1 cellular context compared by ENCODE assay signal in the genomic region with DNA sequence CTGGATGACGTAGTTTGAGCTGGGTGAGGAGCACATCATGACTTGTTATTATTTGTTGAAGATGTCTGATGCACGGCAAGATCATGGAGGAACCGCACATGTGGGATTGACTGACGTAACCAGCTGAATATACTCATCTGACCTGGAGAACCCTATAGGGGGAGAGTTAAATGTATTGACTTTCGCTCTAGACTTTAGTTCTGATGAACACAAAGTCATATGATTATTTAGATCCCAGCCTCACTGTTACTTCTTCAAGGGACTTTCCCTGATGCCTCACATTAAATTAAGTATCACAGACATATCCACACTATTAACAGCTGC.
TF ChIP-seq lines count a peak whose summit lies in the region.

No MANE protein-coding gene starts in this region.

TF ChIP-seq in HepG2, 621 proteins besides CTCF, POLR2A, EP300 and RAD21:
- TF ChIP-seq, protein P1, sequence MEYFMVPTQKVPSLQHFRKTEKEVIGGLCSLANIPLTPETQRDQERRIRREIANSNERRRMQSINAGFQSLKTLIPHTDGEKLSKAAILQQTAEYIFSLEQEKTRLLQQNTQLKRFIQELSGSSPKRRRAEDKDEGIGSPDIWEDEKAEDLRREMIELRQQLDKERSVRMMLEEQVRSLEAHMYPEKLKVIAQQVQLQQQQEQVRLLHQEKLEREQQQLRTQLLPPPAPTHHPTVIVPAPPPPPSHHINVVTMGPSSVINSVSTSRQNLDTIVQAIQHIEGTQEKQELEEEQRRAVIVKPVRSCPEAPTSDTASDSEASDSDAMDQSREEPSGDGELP (IDR thresholded peaks at IDR 0.05; ENCODE audit: borderline replicate concordance, low read depth): no peak
- TF ChIP-seq ZNF777 (CRISPR knock-in tag; IDR thresholded peaks at IDR 0.05) (no peak), CBX2 (IDR thresholded peaks at IDR 0.05; ENCODE audit: low read depth, low read length) (no peak), CBX2 (CRISPR knock-in tag; IDR thresholded peaks at IDR 0.05; ENCODE audit: low read depth) (no peak), ZNF768 (CRISPR knock-in tag; IDR thresholded peaks at IDR 0.05) (no peak), FOSL1 (CRISPR knock-in tag; IDR thresholded peaks at IDR 0.05; ENCODE audit: borderline replicate concordance) (no peak), NR2C2 (CRISPR knock-in tag; IDR thresholded peaks at IDR 0.05; ENCODE audit: borderline replicate concordance) (no peak), PTBP1 (IDR thresholded peaks at IDR 0.05; ENCODE audit: low read depth, low read length, poor library complexity, severe bottlenecking) (no peak), MAFG (CRISPR knock-in tag; IDR thresholded peaks at IDR 0.05) (no peak), MAZ (IDR thresholded peaks at IDR 0.05; ENCODE audit: borderline replicate concordance, low read depth, low read length) (no peak), MAZ (CRISPR knock-in tag; IDR thresholded peaks at IDR 0.05; ENCODE audit: low read depth) (no peak), PRMT3 (CRISPR knock-in tag; IDR thresholded peaks at IDR 0.05; ENCODE audit: borderline replicate concordance, low read depth) (no peak), ZNF883 (CRISPR knock-in tag; IDR thresholded peaks at IDR 0.05; ENCODE audit: not compliant biosample characterization) (no peak), ZSCAN22 (CRISPR knock-in tag; IDR thresholded peaks at IDR 0.05) (no peak)
- TF ChIP-seq, protein P2, sequence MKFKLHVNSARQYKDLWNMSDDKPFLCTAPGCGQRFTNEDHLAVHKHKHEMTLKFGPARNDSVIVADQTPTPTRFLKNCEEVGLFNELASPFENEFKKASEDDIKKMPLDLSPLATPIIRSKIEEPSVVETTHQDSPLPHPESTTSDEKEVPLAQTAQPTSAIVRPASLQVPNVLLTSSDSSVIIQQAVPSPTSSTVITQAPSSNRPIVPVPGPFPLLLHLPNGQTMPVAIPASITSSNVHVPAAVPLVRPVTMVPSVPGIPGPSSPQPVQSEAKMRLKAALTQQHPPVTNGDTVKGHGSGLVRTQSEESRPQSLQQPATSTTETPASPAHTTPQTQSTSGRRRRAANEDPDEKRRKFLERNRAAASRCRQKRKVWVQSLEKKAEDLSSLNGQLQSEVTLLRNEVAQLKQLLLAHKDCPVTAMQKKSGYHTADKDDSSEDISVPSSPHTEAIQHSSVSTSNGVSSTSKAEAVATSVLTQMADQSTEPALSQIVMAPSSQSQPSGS (CRISPR knock-in tag; IDR thresholded peaks at IDR 0.05): no peak
- TF ChIP-seq, protein P3, sequence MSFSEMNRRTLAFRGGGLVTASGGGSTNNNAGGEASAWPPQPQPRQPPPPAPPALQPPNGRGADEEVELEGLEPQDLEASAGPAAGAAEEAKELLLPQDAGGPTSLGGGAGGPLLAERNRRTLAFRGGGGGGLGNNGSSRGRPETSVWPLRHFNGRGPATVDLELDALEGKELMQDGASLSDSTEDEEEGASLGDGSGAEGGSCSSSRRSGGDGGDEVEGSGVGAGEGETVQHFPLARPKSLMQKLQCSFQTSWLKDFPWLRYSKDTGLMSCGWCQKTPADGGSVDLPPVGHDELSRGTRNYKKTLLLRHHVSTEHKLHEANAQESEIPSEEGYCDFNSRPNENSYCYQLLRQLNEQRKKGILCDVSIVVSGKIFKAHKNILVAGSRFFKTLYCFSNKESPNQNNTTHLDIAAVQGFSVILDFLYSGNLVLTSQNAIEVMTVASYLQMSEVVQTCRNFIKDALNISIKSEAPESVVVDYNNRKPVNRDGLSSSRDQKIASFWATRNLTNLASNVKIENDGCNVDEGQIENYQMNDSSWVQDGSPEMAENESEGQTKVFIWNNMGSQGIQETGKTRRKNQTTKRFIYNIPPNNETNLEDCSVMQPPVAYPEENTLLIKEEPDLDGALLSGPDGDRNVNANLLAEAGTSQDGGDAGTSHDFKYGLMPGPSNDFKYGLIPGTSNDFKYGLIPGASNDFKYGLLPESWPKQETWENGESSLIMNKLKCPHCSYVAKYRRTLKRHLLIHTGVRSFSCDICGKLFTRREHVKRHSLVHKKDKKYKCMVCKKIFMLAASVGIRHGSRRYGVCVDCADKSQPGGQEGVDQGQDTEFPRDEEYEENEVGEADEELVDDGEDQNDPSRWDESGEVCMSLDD (CRISPR knock-in tag; IDR thresholded peaks at IDR 0.05; ENCODE audit: borderline replicate concordance): no peak
- TF ChIP-seq, protein P4, sequence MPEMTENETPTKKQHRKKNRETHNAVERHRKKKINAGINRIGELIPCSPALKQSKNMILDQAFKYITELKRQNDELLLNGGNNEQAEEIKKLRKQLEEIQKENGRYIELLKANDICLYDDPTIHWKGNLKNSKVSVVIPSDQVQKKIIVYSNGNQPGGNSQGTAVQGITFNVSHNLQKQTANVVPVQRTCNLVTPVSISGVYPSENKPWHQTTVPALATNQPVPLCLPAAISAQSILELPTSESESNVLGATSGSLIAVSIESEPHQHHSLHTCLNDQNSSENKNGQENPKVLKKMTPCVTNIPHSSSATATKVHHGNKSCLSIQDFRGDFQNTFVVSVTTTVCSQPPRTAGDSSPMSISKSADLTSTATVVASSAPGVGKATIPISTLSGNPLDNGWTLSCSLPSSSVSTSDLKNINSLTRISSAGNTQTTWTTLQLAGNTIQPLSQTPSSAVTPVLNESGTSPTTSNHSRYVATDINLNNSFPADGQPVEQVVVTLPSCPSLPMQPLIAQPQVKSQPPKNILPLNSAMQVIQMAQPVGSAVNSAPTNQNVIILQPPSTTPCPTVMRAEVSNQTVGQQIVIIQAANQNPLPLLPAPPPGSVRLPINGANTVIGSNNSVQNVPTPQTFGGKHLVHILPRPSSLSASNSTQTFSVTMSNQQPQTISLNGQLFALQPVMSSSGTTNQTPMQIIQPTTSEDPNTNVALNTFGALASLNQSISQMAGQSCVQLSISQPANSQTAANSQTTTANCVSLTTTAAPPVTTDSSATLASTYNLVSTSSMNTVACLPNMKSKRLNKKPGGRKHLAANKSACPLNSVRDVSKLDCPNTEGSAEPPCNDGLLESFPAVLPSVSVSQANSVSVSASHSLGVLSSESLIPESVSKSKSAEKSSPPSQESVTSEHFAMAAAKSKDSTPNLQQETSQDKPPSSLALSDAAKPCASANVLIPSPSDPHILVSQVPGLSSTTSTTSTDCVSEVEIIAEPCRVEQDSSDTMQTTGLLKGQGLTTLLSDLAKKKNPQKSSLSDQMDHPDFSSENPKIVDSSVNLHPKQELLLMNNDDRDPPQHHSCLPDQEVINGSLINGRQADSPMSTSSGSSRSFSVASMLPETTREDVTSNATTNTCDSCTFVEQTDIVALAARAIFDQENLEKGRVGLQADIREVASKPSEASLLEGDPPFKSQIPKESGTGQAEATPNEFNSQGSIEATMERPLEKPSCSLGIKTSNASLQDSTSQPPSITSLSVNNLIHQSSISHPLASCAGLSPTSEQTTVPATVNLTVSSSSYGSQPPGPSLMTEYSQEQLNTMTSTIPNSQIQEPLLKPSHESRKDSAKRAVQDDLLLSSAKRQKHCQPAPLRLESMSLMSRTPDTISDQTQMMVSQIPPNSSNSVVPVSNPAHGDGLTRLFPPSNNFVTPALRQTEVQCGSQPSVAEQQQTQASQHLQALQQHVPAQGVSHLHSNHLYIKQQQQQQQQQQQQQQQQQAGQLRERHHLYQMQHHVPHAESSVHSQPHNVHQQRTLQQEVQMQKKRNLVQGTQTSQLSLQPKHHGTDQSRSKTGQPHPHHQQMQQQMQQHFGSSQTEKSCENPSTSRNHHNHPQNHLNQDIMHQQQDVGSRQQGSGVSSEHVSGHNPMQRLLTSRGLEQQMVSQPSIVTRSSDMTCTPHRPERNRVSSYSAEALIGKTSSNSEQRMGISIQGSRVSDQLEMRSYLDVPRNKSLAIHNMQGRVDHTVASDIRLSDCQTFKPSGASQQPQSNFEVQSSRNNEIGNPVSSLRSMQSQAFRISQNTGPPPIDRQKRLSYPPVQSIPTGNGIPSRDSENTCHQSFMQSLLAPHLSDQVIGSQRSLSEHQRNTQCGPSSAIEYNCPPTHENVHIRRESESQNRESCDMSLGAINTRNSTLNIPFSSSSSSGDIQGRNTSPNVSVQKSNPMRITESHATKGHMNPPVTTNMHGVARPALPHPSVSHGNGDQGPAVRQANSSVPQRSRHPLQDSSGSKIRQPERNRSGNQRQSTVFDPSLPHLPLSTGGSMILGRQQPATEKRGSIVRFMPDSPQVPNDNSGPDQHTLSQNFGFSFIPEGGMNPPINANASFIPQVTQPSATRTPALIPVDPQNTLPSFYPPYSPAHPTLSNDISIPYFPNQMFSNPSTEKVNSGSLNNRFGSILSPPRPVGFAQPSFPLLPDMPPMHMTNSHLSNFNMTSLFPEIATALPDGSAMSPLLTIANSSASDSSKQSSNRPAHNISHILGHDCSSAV (CRISPR knock-in tag; IDR thresholded peaks at IDR 0.05; ENCODE audit: borderline replicate concordance): no peak
- TF ChIP-seq, protein P5, sequence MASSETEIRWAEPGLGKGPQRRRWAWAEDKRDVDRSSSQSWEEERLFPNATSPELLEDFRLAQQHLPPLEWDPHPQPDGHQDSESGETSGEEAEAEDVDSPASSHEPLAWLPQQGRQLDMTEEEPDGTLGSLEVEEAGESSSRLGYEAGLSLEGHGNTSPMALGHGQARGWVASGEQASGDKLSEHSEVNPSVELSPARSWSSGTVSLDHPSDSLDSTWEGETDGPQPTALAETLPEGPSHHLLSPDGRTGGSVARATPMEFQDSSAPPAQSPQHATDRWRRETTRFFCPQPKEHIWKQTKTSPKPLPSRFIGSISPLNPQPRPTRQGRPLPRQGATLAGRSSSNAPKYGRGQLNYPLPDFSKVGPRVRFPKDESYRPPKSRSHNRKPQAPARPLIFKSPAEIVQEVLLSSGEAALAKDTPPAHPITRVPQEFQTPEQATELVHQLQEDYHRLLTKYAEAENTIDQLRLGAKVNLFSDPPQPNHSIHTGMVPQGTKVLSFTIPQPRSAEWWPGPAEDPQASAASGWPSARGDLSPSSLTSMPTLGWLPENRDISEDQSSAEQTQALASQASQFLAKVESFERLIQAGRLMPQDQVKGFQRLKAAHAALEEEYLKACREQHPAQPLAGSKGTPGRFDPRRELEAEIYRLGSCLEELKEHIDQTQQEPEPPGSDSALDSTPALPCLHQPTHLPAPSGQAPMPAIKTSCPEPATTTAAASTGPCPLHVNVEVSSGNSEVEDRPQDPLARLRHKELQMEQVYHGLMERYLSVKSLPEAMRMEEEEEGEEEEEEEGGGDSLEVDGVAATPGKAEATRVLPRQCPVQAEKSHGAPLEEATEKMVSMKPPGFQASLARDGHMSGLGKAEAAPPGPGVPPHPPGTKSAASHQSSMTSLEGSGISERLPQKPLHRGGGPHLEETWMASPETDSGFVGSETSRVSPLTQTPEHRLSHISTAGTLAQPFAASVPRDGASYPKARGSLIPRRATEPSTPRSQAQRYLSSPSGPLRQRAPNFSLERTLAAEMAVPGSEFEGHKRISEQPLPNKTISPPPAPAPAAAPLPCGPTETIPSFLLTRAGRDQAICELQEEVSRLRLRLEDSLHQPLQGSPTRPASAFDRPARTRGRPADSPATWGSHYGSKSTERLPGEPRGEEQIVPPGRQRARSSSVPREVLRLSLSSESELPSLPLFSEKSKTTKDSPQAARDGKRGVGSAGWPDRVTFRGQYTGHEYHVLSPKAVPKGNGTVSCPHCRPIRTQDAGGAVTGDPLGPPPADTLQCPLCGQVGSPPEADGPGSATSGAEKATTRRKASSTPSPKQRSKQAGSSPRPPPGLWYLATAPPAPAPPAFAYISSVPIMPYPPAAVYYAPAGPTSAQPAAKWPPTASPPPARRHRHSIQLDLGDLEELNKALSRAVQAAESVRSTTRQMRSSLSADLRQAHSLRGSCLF (CRISPR knock-in tag; IDR thresholded peaks at IDR 0.05; ENCODE audit: borderline replicate concordance): no peak
- TF ChIP-seq, protein P6, sequence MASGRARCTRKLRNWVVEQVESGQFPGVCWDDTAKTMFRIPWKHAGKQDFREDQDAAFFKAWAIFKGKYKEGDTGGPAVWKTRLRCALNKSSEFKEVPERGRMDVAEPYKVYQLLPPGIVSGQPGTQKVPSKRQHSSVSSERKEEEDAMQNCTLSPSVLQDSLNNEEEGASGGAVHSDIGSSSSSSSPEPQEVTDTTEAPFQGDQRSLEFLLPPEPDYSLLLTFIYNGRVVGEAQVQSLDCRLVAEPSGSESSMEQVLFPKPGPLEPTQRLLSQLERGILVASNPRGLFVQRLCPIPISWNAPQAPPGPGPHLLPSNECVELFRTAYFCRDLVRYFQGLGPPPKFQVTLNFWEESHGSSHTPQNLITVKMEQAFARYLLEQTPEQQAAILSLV (CRISPR knock-in tag; IDR thresholded peaks at IDR 0.05; ENCODE audit: borderline replicate concordance): no peak
- TF ChIP-seq, protein P7, sequence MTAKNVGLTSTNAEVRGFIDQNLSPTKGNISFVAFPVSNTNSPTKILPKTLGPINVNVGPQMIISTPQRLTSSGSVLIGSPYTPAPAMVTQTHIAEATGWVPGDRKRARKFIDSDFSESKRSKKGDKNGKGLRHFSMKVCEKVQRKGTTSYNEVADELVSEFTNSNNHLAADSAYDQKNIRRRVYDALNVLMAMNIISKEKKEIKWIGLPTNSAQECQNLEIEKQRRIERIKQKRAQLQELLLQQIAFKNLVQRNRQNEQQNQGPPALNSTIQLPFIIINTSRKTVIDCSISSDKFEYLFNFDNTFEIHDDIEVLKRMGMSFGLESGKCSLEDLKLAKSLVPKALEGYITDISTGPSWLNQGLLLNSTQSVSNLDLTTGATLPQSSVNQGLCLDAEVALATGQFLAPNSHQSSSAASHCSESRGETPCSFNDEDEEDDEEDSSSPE (CRISPR knock-in tag; IDR thresholded peaks at IDR 0.05): no peak
- TF ChIP-seq, protein P8, sequence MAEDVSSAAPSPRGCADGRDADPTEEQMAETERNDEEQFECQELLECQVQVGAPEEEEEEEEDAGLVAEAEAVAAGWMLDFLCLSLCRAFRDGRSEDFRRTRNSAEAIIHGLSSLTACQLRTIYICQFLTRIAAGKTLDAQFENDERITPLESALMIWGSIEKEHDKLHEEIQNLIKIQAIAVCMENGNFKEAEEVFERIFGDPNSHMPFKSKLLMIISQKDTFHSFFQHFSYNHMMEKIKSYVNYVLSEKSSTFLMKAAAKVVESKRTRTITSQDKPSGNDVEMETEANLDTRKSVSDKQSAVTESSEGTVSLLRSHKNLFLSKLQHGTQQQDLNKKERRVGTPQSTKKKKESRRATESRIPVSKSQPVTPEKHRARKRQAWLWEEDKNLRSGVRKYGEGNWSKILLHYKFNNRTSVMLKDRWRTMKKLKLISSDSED (CRISPR knock-in tag; IDR thresholded peaks at IDR 0.05): no peak
